26 cellular contexts compared by ENCODE assay signal in genomic region chr2:147600223-147600622, GRCh38.
DNase-seq lines count a peak whose midpoint lies in the region; ATAC-seq and TF ChIP-seq lines count a peak whose summit lies in the region.
"Had no signal": no experiment of that assay in that cellular context is flagged by ENCODE, and none has a peak within 500 bp of the region (broad histone marks: within the 10 kb centered on the region; RNA-seq: fewer than 3 reads in every experiment).

No MANE protein-coding gene starts in this region.

- H3K27ac Mint-ChIP-seq in CD8-positive, alpha-beta memory T cell, result peak overlapping the region in 1 of 8 donors; percentile 4
- H3K27ac Mint-ChIP-seq: B cell; CD8-positive, alpha-beta T cell had no signal

- CTCF ChIA-PET in CD8-positive, alpha-beta memory T cell (lab: Charles Lee), result no interaction called here

- peaks cover 0 to 3% (median 0%) of the 10 kb centered on the region in 5 donors for H3K9me3 Mint-ChIP-seq in CD8-positive, alpha-beta memory T cell
- H3K9me3 Mint-ChIP-seq: CD8-positive, alpha-beta T cell had no signal

- no peaks in the 10 kb centered on the region for H3K36me3 ChIP-seq in gastroesophageal sphincter
- H3K36me3 ChIP-seq in CD8-positive, alpha-beta memory T cell (ENCODE audit: insufficient read depth, low read length), result no peaks in the 10 kb centered on the region

- no peaks in the 10 kb centered on the region for H3K36me3 Mint-ChIP-seq in CD8-positive, alpha-beta memory T cell
- H3K36me3 Mint-ChIP-seq: CD8-positive, alpha-beta T cell had no signal

- POLR2A ChIA-PET in CD8-positive, alpha-beta memory T cell (lab: Charles Lee), result no interaction called here

- no peaks in the 10 kb centered on the region for H3K9me3 ChIP-seq in gastroesophageal sphincter
- no peaks in the 10 kb centered on the region for H3K9me3 ChIP-seq in CD8-positive, alpha-beta memory T cell (ENCODE audit: low read length)

- peaks cover 5 to 22% (median 6%) of the 10 kb centered on the region in 3 donors for H3K4me1 ChIP-seq in gastroesophageal sphincter
- no peaks in the 10 kb centered on the region for H3K4me1 ChIP-seq in CD8-positive, alpha-beta memory T cell (ENCODE audit: insufficient read depth, low read length)

- no peaks in the 10 kb centered on the region for H3K4me1 Mint-ChIP-seq in CD8-positive, alpha-beta memory T cell
- H3K4me1 Mint-ChIP-seq: B cell had no signal

- H3K4me3 ChIP-seq in gastroesophageal sphincter, result no peak overlapping the region
- no peak overlapping the region for H3K4me3 ChIP-seq in CD8-positive, alpha-beta memory T cell (ENCODE audit: low read length)
- H3K4me3 ChIP-seq: GM12878, GM23248 had no signal

- ATAC-seq in gastroesophageal sphincter, result peak; percentile 50
- ATAC-seq in HG03521 (IDR thresholded peaks at IDR 0.05; ENCODE audit: unreplicated experiment), result no peak
- ATAC-seq: CD8-positive, alpha-beta T cell; GM12878 had no signal

- no peak for TF ChIP-seq POLR2A in gastroesophageal sphincter (IDR thresholded peaks at IDR 0.05)

- no peak for TF ChIP-seq CTCF in gastroesophageal sphincter (IDR thresholded peaks at IDR 0.05)

- peak; percentile 76 for DNase-seq in NCI-H2107 treated with DMSO at 0.1 percent for 48 hours (lab: John Stamatoyannopoulos, UW; ENCODE audit: unreplicated experiment)
- no peak for DNase-seq in NCI-H2107 (lab: John Stamatoyannopoulos, UW)
- peak; percentile 37 for DNase-seq in amniotic epithelial cell (ENCODE audit: low read depth)
- DNase-seq in renal cortical epithelial cell (ENCODE audit: low read depth), result peak; percentile 26
- no peak for DNase-seq in CD8-positive, alpha-beta memory T cell
- DNase-seq in NCI-H345 (lab: John Stamatoyannopoulos, UW), result no peak
- DNase-seq: CD8-positive, alpha-beta T cell; DMS 273 treated with DMSO at 0.1 percent for 48 hours; EL; GDM1; GM23248; H9; NCI-H1092 treated with DMSO at 0.1 percent for 48 hours; NCI-H1436; NCI-H187; NCI-H2081 treated with DMSO at 0.1 percent for 48 hours; NCI-H510A; NCI-H69; RPMI8226; SHP77 had no signal

- no peak for TF ChIP-seq EP300 in gastroesophageal sphincter (IDR thresholded peaks at IDR 0.05)

- no peak overlapping the region for H3K4me3 Mint-ChIP-seq in CD8-positive, alpha-beta memory T cell
- H3K4me3 Mint-ChIP-seq: B cell; CD8-positive, alpha-beta T cell; H9 had no signal

- H3K27me3 ChIP-seq in gastroesophageal sphincter, result no peaks in the 10 kb centered on the region
- H3K27me3 ChIP-seq in CD8-positive, alpha-beta memory T cell (ENCODE audit: insufficient read depth, low read length, poor library complexity, severe bottlenecking), result no peaks in the 10 kb centered on the region

- H3K27me3 Mint-ChIP-seq in CD8-positive, alpha-beta memory T cell, result no peaks in the 10 kb centered on the region
- H3K27me3 Mint-ChIP-seq: B cell had no signal

- WGBS in gastroesophageal sphincter (ENCODE audit: low coverage in 1 of 2), 2 donors, result 35 to 65% methylated on average over 4 to 5 of the region's 7 CpGs

- H3K27ac ChIP-seq in gastroesophageal sphincter, result peak overlapping the region in 1 of 4 donors; percentile 17
- H3K27ac ChIP-seq in CD8-positive, alpha-beta memory T cell (ENCODE audit: low read depth, low read length), result no peak overlapping the region
- H3K27ac ChIP-seq: 22Rv1, C4-2B, GM23248 had no signal

Comparison
In these comparisons a context has a peak if more than half of its experiments do, and no peak if none do; other contexts are left out.
1. DNase-seq: peak in NCI-H2107 treated with DMSO at 0.1 percent for 48 hours (single experiment), amniotic epithelial cell (single experiment) and renal cortical epithelial cell (single experiment); none in NCI-H2107 (single experiment), CD8-positive, alpha-beta memory T cell (0 of 5) and NCI-H345 (single experiment).